In genomic region chr7:67302113-67303039, GRCh38 we compare ENCODE assay signal across 1 cellular context.
A peak's percentile ranks its signal among the peaks of the same experiment; 100 is the strongest.
TF ChIP-seq lines count a peak whose summit lies in the region.

No MANE protein-coding gene starts in this region.

TF ChIP-seq in GM12878, 131 proteins besides CTCF, POLR2A, EP300 and RAD21 (continued from another document and continues in another):
- TF ChIP-seq NR2C1 (IDR thresholded peaks at IDR 0.05) (peak; percentile 81), BACH1 (IDR thresholded peaks at IDR 0.05; ENCODE audit: borderline replicate concordance) (peak; percentile 75), BMI1 (IDR thresholded peaks at IDR 0.05; ENCODE audit: borderline replicate concordance) (no peak), PML (IDR thresholded peaks at IDR 0.05; ENCODE audit: low read length) (peak; percentile 86), KLF5 (IDR thresholded peaks at IDR 0.05; ENCODE audit: partially characterized antibody) (peak; percentile 64), RAD51 (IDR thresholded peaks at IDR 0.05) (peak; percentile 68), RFX5 (IDR thresholded peaks at IDR 0.05; ENCODE audit: low read depth, low read length) (peak; percentile 86), GABPA (IDR thresholded peaks at IDR 0.05; ENCODE audit: low read depth) (peak; percentile 80), SMAD5 (IDR thresholded peaks at IDR 0.05; ENCODE audit: low read depth) (peak; percentile 76), SP1 (IDR thresholded peaks at IDR 0.05; ENCODE audit: low read depth, low read length) (peak; percentile 86), SMC3 (IDR thresholded peaks at IDR 0.05; ENCODE audit: borderline replicate concordance, low read length) (no peak), CREB1 (IDR thresholded peaks at IDR 0.05; ENCODE audit: low read depth) (peak; percentile 97), HCFC1 (IDR thresholded peaks at IDR 0.05; ENCODE audit: low read length) (peak; percentile 37; the same call in 1 of the 2 replicates), TCF3 (IDR thresholded peaks at IDR 0.05; ENCODE audit: borderline replicate concordance, insufficient read depth, low read depth, low read length) (0 out of 2 replicates have a peak, but pooled peaks have one; percentile 51), NR2F1 (conservative IDR thresholded peaks at IDR 0.05) (peak; percentile 78; the same call in 1 of the 2 replicates), PAX5 (IDR thresholded peaks at IDR 0.05; ENCODE audit: borderline replicate concordance, low read depth, low read length) (0 out of 2 replicates have a peak, but pooled peaks have one; percentile 6), E4F1 (IDR thresholded peaks at IDR 0.05; ENCODE audit: borderline replicate concordance, partially characterized antibody) (peak; percentile 9), LARP7 (IDR thresholded peaks at IDR 0.05) (peak; percentile 75), STAT1 (conservative IDR thresholded peaks at IDR 0.05) (no peak), NKRF (conservative IDR thresholded peaks at IDR 0.05) (peak; percentile 93), RB1 (IDR thresholded peaks at IDR 0.05; ENCODE audit: borderline replicate concordance) (peak; percentile 46; the same call in 1 of the 2 replicates), FOS (IDR thresholded peaks at IDR 0.05; ENCODE audit: borderline replicate concordance, extremely low read depth, insufficient read length) (peak; percentile 15), BHLHE40 (IDR thresholded peaks at IDR 0.05; ENCODE audit: borderline replicate concordance in 1 of 2, low read depth in 2 of 2, low read length in 1 of 2) (peak; percentile 89 to 96), KAT2A (conservative IDR thresholded peaks at IDR 0.05; ENCODE audit: control insufficient read depth, low read depth, low read length) (no peak), YY1 (IDR thresholded peaks at IDR 0.05; ENCODE audit: low read depth, low read length) (peak; percentile 67), TAF1 (IDR thresholded peaks at IDR 0.05; ENCODE audit: borderline replicate concordance, low read depth, low read length) (peak; percentile 80; the same call in 1 of the 2 replicates), MTA2 (IDR thresholded peaks at IDR 0.05; ENCODE audit: low read depth) (peak; percentile 59; the same call in 1 of the 2 replicates), IRF3 (IDR thresholded peaks at IDR 0.05) (0 out of 2 replicates have a peak, but pooled peaks have one; percentile 10), ZNF217 (IDR thresholded peaks at IDR 0.05) (no peak), POU2F2 (IDR thresholded peaks at IDR 0.05; ENCODE audit: borderline replicate concordance, low read depth, low read length) (peak; percentile 67; the same call in 2 of the 3 replicates), NFIC (IDR thresholded peaks at IDR 0.05; ENCODE audit: low read depth, low read length) (no peak), RUNX3 (IDR thresholded peaks at IDR 0.05; ENCODE audit: low read length) (peak; percentile 89), ATF7 (IDR thresholded peaks at IDR 0.05; ENCODE audit: low read depth) (peak; percentile 72), POLR2AphosphoS5 (IDR thresholded peaks at IDR 0.05; ENCODE audit: low read length) (peak; percentile 95), JUND (IDR thresholded peaks at IDR 0.05; ENCODE audit: low read depth, low read length) (no peak), IKZF2 (IDR thresholded peaks at IDR 0.05) (0 out of 4 replicates have a peak, but pooled peaks have one; percentile 9 to 25), SMARCA5 (IDR thresholded peaks at IDR 0.05) (peak; percentile 9), ZZZ3 (IDR thresholded peaks at IDR 0.05; ENCODE audit: control insufficient read depth, insufficient read length, low read depth) (no peak), YBX1 (IDR thresholded peaks at IDR 0.05) (no peak), SPI1 (IDR thresholded peaks at IDR 0.05; ENCODE audit: borderline replicate concordance, insufficient read depth, low read depth, low read length) (no peak), ZNF384 (IDR thresholded peaks at IDR 0.05; ENCODE audit: borderline replicate concordance, low read depth, low read length) (peak; percentile 99)
- TF ChIP-seq, protein P1, sequence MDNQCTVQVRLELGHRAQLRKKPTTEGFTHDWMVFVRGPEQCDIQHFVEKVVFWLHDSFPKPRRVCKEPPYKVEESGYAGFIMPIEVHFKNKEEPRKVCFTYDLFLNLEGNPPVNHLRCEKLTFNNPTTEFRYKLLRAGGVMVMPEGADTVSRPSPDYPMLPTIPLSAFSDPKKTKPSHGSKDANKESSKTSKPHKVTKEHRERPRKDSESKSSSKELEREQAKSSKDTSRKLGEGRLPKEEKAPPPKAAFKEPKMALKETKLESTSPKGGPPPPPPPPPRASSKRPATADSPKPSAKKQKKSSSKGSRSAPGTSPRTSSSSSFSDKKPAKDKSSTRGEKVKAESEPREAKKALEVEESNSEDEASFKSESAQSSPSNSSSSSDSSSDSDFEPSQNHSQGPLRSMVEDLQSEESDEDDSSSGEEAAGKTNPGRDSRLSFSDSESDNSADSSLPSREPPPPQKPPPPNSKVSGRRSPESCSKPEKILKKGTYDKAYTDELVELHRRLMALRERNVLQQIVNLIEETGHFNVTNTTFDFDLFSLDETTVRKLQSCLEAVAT (IDR thresholded peaks at IDR 0.05) = peak; percentile 62; the same call in 1 of the 2 replicates
- TF ChIP-seq, protein P2, sequence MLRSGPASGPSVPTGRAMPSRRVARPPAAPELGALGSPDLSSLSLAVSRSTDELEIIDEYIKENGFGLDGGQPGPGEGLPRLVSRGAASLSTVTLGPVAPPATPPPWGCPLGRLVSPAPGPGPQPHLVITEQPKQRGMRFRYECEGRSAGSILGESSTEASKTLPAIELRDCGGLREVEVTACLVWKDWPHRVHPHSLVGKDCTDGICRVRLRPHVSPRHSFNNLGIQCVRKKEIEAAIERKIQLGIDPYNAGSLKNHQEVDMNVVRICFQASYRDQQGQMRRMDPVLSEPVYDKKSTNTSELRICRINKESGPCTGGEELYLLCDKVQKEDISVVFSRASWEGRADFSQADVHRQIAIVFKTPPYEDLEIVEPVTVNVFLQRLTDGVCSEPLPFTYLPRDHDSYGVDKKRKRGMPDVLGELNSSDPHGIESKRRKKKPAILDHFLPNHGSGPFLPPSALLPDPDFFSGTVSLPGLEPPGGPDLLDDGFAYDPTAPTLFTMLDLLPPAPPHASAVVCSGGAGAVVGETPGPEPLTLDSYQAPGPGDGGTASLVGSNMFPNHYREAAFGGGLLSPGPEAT (IDR thresholded peaks at IDR 0.05; ENCODE audit: low read depth) = peak; percentile 70; the same call in 1 of the 2 replicates
- TF ChIP-seq, protein P3, sequence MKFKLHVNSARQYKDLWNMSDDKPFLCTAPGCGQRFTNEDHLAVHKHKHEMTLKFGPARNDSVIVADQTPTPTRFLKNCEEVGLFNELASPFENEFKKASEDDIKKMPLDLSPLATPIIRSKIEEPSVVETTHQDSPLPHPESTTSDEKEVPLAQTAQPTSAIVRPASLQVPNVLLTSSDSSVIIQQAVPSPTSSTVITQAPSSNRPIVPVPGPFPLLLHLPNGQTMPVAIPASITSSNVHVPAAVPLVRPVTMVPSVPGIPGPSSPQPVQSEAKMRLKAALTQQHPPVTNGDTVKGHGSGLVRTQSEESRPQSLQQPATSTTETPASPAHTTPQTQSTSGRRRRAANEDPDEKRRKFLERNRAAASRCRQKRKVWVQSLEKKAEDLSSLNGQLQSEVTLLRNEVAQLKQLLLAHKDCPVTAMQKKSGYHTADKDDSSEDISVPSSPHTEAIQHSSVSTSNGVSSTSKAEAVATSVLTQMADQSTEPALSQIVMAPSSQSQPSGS (IDR thresholded peaks at IDR 0.05; ENCODE audit: low read length) = no peak
- TF ChIP-seq, protein P4, sequence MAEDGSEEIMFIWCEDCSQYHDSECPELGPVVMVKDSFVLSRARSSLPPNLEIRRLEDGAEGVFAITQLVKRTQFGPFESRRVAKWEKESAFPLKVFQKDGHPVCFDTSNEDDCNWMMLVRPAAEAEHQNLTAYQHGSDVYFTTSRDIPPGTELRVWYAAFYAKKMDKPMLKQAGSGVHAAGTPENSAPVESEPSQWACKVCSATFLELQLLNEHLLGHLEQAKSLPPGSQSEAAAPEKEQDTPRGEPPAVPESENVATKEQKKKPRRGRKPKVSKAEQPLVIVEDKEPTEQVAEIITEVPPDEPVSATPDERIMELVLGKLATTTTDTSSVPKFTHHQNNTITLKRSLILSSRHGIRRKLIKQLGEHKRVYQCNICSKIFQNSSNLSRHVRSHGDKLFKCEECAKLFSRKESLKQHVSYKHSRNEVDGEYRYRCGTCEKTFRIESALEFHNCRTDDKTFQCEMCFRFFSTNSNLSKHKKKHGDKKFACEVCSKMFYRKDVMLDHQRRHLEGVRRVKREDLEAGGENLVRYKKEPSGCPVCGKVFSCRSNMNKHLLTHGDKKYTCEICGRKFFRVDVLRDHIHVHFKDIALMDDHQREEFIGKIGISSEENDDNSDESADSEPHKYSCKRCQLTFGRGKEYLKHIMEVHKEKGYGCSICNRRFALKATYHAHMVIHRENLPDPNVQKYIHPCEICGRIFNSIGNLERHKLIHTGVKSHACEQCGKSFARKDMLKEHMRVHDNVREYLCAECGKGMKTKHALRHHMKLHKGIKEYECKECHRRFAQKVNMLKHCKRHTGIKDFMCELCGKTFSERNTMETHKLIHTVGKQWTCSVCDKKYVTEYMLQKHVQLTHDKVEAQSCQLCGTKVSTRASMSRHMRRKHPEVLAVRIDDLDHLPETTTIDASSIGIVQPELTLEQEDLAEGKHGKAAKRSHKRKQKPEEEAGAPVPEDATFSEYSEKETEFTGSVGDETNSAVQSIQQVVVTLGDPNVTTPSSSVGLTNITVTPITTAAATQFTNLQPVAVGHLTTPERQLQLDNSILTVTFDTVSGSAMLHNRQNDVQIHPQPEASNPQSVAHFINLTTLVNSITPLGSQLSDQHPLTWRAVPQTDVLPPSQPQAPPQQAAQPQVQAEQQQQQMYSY (CRISPR knock-in tag; IDR thresholded peaks at IDR 0.05) = no peak
- TF ChIP-seq, protein P5, sequence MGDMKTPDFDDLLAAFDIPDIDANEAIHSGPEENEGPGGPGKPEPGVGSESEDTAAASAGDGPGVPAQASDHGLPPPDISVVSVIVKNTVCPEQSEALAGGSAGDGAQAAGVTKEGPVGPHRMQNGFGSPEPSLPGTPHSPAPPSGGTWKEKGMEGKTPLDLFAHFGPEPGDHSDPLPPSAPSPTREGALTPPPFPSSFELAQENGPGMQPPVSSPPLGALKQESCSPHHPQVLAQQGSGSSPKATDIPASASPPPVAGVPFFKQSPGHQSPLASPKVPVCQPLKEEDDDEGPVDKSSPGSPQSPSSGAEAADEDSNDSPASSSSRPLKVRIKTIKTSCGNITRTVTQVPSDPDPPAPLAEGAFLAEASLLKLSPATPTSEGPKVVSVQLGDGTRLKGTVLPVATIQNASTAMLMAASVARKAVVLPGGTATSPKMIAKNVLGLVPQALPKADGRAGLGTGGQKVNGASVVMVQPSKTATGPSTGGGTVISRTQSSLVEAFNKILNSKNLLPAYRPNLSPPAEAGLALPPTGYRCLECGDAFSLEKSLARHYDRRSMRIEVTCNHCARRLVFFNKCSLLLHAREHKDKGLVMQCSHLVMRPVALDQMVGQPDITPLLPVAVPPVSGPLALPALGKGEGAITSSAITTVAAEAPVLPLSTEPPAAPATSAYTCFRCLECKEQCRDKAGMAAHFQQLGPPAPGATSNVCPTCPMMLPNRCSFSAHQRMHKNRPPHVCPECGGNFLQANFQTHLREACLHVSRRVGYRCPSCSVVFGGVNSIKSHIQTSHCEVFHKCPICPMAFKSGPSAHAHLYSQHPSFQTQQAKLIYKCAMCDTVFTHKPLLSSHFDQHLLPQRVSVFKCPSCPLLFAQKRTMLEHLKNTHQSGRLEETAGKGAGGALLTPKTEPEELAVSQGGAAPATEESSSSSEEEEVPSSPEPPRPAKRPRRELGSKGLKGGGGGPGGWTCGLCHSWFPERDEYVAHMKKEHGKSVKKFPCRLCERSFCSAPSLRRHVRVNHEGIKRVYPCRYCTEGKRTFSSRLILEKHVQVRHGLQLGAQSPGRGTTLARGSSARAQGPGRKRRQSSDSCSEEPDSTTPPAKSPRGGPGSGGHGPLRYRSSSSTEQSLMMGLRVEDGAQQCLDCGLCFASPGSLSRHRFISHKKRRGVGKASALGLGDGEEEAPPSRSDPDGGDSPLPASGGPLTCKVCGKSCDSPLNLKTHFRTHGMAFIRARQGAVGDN (IDR thresholded peaks at IDR 0.05) = peak; percentile 33
